In the genomic region with DNA sequence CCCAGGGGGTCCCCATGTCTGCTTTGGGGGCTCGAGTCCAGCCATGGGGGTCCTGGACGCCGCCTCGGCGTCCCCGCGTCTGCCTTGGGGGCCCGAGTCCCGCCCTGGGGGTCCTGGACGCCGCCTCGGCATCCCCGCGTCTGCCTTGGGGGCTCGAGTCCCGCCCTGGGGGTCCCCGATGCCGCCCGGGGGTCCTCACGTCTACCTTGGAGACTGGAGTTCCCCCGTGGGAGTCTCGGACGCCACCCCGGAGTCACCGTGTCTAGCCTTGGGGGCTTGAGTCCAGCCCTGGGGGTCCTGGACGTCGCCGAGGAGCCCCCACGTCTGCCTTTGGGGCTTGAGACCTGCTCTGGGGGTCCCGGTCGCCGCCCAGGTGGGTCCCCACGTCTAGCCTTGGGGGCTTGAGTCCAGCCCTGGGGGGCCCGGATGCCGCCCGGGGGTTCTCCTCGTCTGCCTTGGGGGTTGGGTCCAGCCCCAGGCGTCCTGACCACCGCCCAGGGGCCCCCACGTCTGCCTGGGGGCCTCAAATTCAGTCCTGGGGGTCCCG, we compare ENCODE assay signal across 8 cellular contexts. TPM values are rescaled to one million over a fixed set of nuclear protein-coding genes. Genes with fewer than 3 reads are reported as not detected.
DNase-seq lines count a peak whose midpoint lies in the region; ATAC-seq and TF ChIP-seq lines count a peak whose summit lies in the region.

No MANE protein-coding gene starts in this region.

- H3K27me3 ChIP-seq in upper lobe of right lung: no peaks in the 10 kb centered on the region

- peaks cover 32% of the 10 kb centered on the region for H3K36me3 Mint-ChIP-seq in central memory CD8-positive, alpha-beta T cell (ENCODE audit: insufficient read depth)

- peak overlapping the region; percentile 78 for H3K4me3 Mint-ChIP-seq in central memory CD8-positive, alpha-beta T cell

- H3K9me3 ChIP-seq in upper lobe of right lung: no peaks in the 10 kb centered on the region

- H3K27me3 Mint-ChIP-seq in central memory CD8-positive, alpha-beta T cell: no peaks in the 10 kb centered on the region

- peaks cover 29% of the 10 kb centered on the region for H3K4me1 Mint-ChIP-seq in central memory CD8-positive, alpha-beta T cell

- no peaks in the 10 kb centered on the region for H3K9me3 Mint-ChIP-seq in central memory CD8-positive, alpha-beta T cell

- H3K4me1 ChIP-seq in upper lobe of right lung: peaks cover 11% of the 10 kb centered on the region

- H3K27ac ChIP-seq in upper lobe of right lung: peak overlapping the region; percentile 91

- no peak for ATAC-seq in central memory CD8-positive, alpha-beta T cell (replicated peaks; ENCODE audit: extremely low read depth, poor library complexity, severe bottlenecking)
- ATAC-seq in upper lobe of right lung (no peak), GM21723 (IDR thresholded peaks at IDR 0.05; ENCODE audit: unreplicated experiment) (no peak)

- peak overlapping the region; percentile 95 for H3K27ac Mint-ChIP-seq in central memory CD8-positive, alpha-beta T cell (ENCODE audit: low read depth)

- intact Hi-C loops in upper lobe of right lung (cut with DNase I): no loop called here

- no peak for TF ChIP-seq CTCF in upper lobe of right lung (IDR thresholded peaks at IDR 0.05)

- peak overlapping the region; percentile 89 for H3K4me3 ChIP-seq in upper lobe of right lung

- peaks cover 6% of the 10 kb centered on the region for H3K36me3 ChIP-seq in upper lobe of right lung

- DNase-seq in activated effector memory CD4-positive, alpha-beta T cell treated with anti-CD3 and anti-CD28 coated beads, Interleukin-2, amount 50 U/mL, for 16 hours: peak; percentile 68
- DNase-seq in activated effector memory CD4-positive, alpha-beta T cell treated with Interleukin-2 at 50 U/mL for 16 hours: no peak
- no peak for DNase-seq in central memory CD8-positive, alpha-beta T cell (ENCODE audit: low spot score in 2 of 2)
- DNase-seq in mesenteric fat pad (ENCODE audit: low spot score): peak; percentile 88
- peak; percentile 75 for DNase-seq in upper lobe of right lung
- DNase-seq in DMS53 (lab: John Stamatoyannopoulos, UW): no peak
- no peak for DNase-seq in HuH-7.5 (ENCODE audit: low spot score)

RNA-seq across cellular contexts. Expression of a gene that starts 1.1 kb away (rescaled TPM):
- 48.1 TPM for total RNA-seq in mesenteric fat pad
- 55.1 TPM for total RNA-seq in upper lobe of right lung

RNA-seq across cellular contexts. Expression of a gene that starts 38.5 kb away (rescaled TPM):
- 18.1 TPM for total RNA-seq in mesenteric fat pad
- total RNA-seq in upper lobe of right lung: 34.4 TPM

Comparison
In these comparisons a context has a peak if more than half of its experiments do, and no peak if none do; other contexts are left out.
1. DNase-seq: peak in activated effector memory CD4-positive, alpha-beta T cell treated with anti-CD3 and anti-CD28 coated beads, Interleukin-2, amount 50 U/mL, for 16 hours (single experiment), mesenteric fat pad (single experiment) and upper lobe of right lung (single experiment); none in activated effector memory CD4-positive, alpha-beta T cell treated with Interleukin-2 at 50 U/mL for 16 hours (single experiment), central memory CD8-positive, alpha-beta T cell (0 of 2), DMS53 (single experiment) and HuH-7.5 (single experiment).